8 cellular contexts compared by ENCODE assay signal in genomic region chr9:128127990-128128835, GRCh38. TPM values are rescaled to one million over a fixed set of nuclear protein-coding genes. Genes with fewer than 3 reads are reported as not detected.
DNase-seq lines count a peak whose midpoint lies in the region; ATAC-seq and TF ChIP-seq lines count a peak whose summit lies in the region.

No MANE protein-coding gene starts in this region.

- DNase-seq in AG09319 (ENCODE audit: extremely low read depth, low read depth) = peak; percentile 72
- peak; percentile 65 to 82 for DNase-seq in NCI-H446 (lab: John Stamatoyannopoulos, UW)
- DNase-seq in activated CD4-positive, alpha-beta T cell treated with anti-CD3 and anti-CD28 coated beads for 1 hour = peak; percentile 75
- peak; percentile 96 for DNase-seq in cerebellum (ENCODE audit: low spot score)
- no peak for DNase-seq in kidney epithelial cell (ENCODE audit: low read depth)
- DNase-seq in stimulated activated CD4-positive, alpha-beta T cell treated with anti-CD3 and anti-CD28 coated beads, Interleukin-15, amount 100 ng/mL, for 24 hours = peak; percentile 85

- ATAC-seq in GM19043 (IDR thresholded peaks at IDR 0.05; ENCODE audit: low read depth, unreplicated experiment) (peak; percentile 55), HG03378 (IDR thresholded peaks at IDR 0.05; ENCODE audit: unreplicated experiment) (peak; percentile 60)

- peak overlapping the region; percentile 80 for H3K4me3 ChIP-seq in kidney epithelial cell (ENCODE audit: low read depth, low read length)

- H3K27me3 ChIP-seq in kidney epithelial cell (ENCODE audit: control insufficient read depth, insufficient read depth, low read length) = no peaks in the 10 kb centered on the region

- H3K36me3 ChIP-seq in kidney epithelial cell (ENCODE audit: control insufficient read depth, insufficient read depth, low read length) = no peaks in the 10 kb centered on the region

- no peak for TF ChIP-seq CTCF in AG09319 (IDR thresholded peaks at IDR 0.05; ENCODE audit: low read depth, low read length)
- TF ChIP-seq CTCF in kidney epithelial cell (IDR thresholded peaks at IDR 0.05; ENCODE audit: insufficient read depth, low read length, poor library complexity, severe bottlenecking) = no peak

RNA-seq across cellular contexts. Expression of gene PTGES2, which starts 0.7 kb away (rescaled TPM):
- total RNA-seq in cerebellum (41.5 TPM), kidney epithelial cell (81.2 and 98.4 TPM in 2 replicates)

RNA-seq across cellular contexts. Expression of gene LCN2, which starts 21.0 kb away (rescaled TPM):
- total RNA-seq in cerebellum (not detected), kidney epithelial cell (233 and 283 TPM in 2 replicates)

RNA-seq across cellular contexts. Expression of gene BBLN, which starts 31.9 kb away (rescaled TPM):
- total RNA-seq in cerebellum = 24.9 TPM
- 406 and 420 TPM in 2 replicates for total RNA-seq in kidney epithelial cell

Comparison
In these comparisons a context has a peak if more than half of its experiments do, and no peak if none do; other contexts are left out.
1. RNA of gene LCN2, which starts 21.0 kb away (total RNA-seq): 233 to 283 TPM in kidney epithelial cell; not detected in cerebellum (single experiment); every median in the first group is over 100 times any median in the second.
2. RNA of gene BBLN, which starts 31.9 kb away (total RNA-seq): 406 to 420 TPM in kidney epithelial cell; 24.9 TPM in cerebellum (single experiment); every median in the first group is over 10 times any median in the second.